ENCODE assay signal across 1 cellular context in genomic region chr15:68209735-68210408, GRCh38.
TF ChIP-seq lines count a peak whose summit lies in the region.

No MANE protein-coding gene starts in this region.

TF ChIP-seq in H1, 55 proteins besides CTCF, POLR2A, EP300 and RAD21:
- TF ChIP-seq TBP (IDR thresholded peaks at IDR 0.05; ENCODE audit: low read depth, low read length) (no peak), CEBPB (IDR thresholded peaks at IDR 0.05; ENCODE audit: low read depth, low read length) (no peak), SP2 (IDR thresholded peaks at IDR 0.05; ENCODE audit: low read length) (no peak), CBX5 (IDR thresholded peaks at IDR 0.05; ENCODE audit: low read depth, low read length) (no peak), SRF (IDR thresholded peaks at IDR 0.05; ENCODE audit: low read depth, low read length) (no peak), SIRT6 (IDR thresholded peaks at IDR 0.05; ENCODE audit: low read length) (no peak), BRCA1 (IDR thresholded peaks at IDR 0.05; ENCODE audit: low read depth, low read length) (no peak), HDAC6 (IDR thresholded peaks at IDR 0.05; ENCODE audit: low read depth, low read length) (no peak), TAF7 (optimal IDR thresholded peaks at IDR 0.05; ENCODE audit: borderline replicate concordance, low read depth, low read length) (no peak), CHD1 (IDR thresholded peaks at IDR 0.05; ENCODE audit: low read depth, low read length) (no peak), ASH2L (IDR thresholded peaks at IDR 0.05; ENCODE audit: low read length) (no peak), JUND (IDR thresholded peaks at IDR 0.05; ENCODE audit: low read length) (no peak), CTBP2 (IDR thresholded peaks at IDR 0.05; ENCODE audit: borderline replicate concordance, insufficient read depth, insufficient read length, low read length) (no peak), NANOG (IDR thresholded peaks at IDR 0.05; ENCODE audit: insufficient read depth, low read depth, low read length, poor library complexity, severe bottlenecking) (no peak), KDM1A (IDR thresholded peaks at IDR 0.05; ENCODE audit: borderline replicate concordance, low read length) (no peak), MAFK (IDR thresholded peaks at IDR 0.05; ENCODE audit: low read depth, low read length) (no peak), EZH2 (IDR thresholded peaks at IDR 0.05; ENCODE audit: low read depth, low read length, severe bottlenecking) (no peak), RFX5 (IDR thresholded peaks at IDR 0.05; ENCODE audit: borderline replicate concordance, low read depth, low read length) (no peak), TAF1 (IDR thresholded peaks at IDR 0.05; ENCODE audit: low read depth, low read length) (no peak)
